ENCODE assay signal across 8 cellular contexts in genomic region chr7:155598810-155599210, GRCh38. TPM values are rescaled to one million over a fixed set of nuclear protein-coding genes. Genes with fewer than 3 reads are reported as not detected.
DNase-seq lines count a peak whose midpoint lies in the region; ATAC-seq, FAIRE-seq and TF ChIP-seq lines count a peak whose summit lies in the region.

No MANE protein-coding gene starts in this region.

- 11% methylated on average over 12 of the region's 12 CpGs for WGBS in thyroid gland, 2 donors

- no peaks in the 10 kb centered on the region for H3K27me3 ChIP-seq in thyroid gland

- DNase-seq in SHP77 treated with DMSO at 0.1 percent for 48 hours (lab: John Stamatoyannopoulos, UW) (peak; percentile 34), activated gamma-delta T cell treated with Interleukin-2 at 50 U/mL for 16 hours (peak; percentile 85), frontal cortex (ENCODE audit: low spot score in 2 of 2) (peak; percentile 70 to 72), osteocyte (ENCODE audit: extremely low spot score, unreplicated experiment) (peak; percentile 94), thyroid gland (peak; percentile 75 to 80)

- no peak overlapping the region for H3K4me3 Mint-ChIP-seq in osteocyte (ENCODE audit: unreplicated experiment)

- H3K27ac ChIP-seq in C4-2B = no peak overlapping the region
- no peak overlapping the region for H3K27ac ChIP-seq in thyroid gland

- no peak overlapping the region for H3K4me3 ChIP-seq in thyroid gland (replicated peaks in 1 of 3)

- no peak overlapping the region for H3K27ac Mint-ChIP-seq in osteocyte (ENCODE audit: unreplicated experiment)

- H3K27me3 Mint-ChIP-seq in osteocyte (ENCODE audit: unreplicated experiment) = peaks cover 42% of the 10 kb centered on the region

- peak; percentile 99 for TF ChIP-seq CTCF in C4-2B (conservative IDR thresholded peaks at IDR 0.05)
- peak; percentile 98 for TF ChIP-seq CTCF in LNCAP (IDR thresholded peaks at IDR 0.05)
- TF ChIP-seq CTCF in osteocyte (IDR thresholded peaks at IDR 0.05) = peak; percentile 98
- TF ChIP-seq CTCF in thyroid gland (IDR thresholded peaks at IDR 0.05) = peak; percentile 75 to 98 (median 80)

- intact Hi-C loops in thyroid gland (cut with DNase I) = no loop called here

- FAIRE-seq in frontal cortex (lab: Jason Lieb, UNC) = peak; percentile 30

- no peak for TF ChIP-seq POLR2A in thyroid gland (IDR thresholded peaks at IDR 0.05)

- no peaks in the 10 kb centered on the region for H3K9me3 Mint-ChIP-seq in osteocyte (ENCODE audit: unreplicated experiment)

- no peaks in the 10 kb centered on the region for H3K36me3 Mint-ChIP-seq in osteocyte (ENCODE audit: unreplicated experiment)

- peaks cover 2% of the 10 kb centered on the region for H3K4me1 Mint-ChIP-seq in osteocyte (ENCODE audit: unreplicated experiment)

- no peaks in the 10 kb centered on the region for H3K36me3 ChIP-seq in thyroid gland

- H3K9me3 ChIP-seq in thyroid gland = no peaks in the 10 kb centered on the region

- H3K4me1 ChIP-seq in thyroid gland = no peaks in the 10 kb centered on the region

- peak; percentile 83 for ATAC-seq in GM19467 (IDR thresholded peaks at IDR 0.05; ENCODE audit: unreplicated experiment)

RNA-seq across cellular contexts. Expression of gene RBM33, which starts 45.7 kb away (rescaled TPM):
- total RNA-seq in frontal cortex (44.4 TPM), osteocyte (52.4 and 57.3 TPM in 2 replicates), thyroid gland (10 to 100 TPM; 35.7 to 59.9 (median 44.5) TPM)

RNA-seq across cellular contexts. Expression of gene CNPY1, which starts 52.5 kb away (rescaled TPM):
- total RNA-seq in frontal cortex = under 0.01 TPM
- total RNA-seq in osteocyte = not detected in 2 replicates
- not detected for total RNA-seq in thyroid gland

Comparison
In these comparisons a context has a peak if more than half of its experiments do, and no peak if none do; other contexts are left out.
1. DNase-seq: peak in every context shown above with its lines; median percentile 94 in osteocyte; 85 in activated gamma-delta T cell treated with Interleukin-2 at 50 U/mL for 16 hours; 78 in thyroid gland; 71 in frontal cortex; 34 in SHP77 treated with DMSO at 0.1 percent for 48 hours.